In the genomic region with DNA sequence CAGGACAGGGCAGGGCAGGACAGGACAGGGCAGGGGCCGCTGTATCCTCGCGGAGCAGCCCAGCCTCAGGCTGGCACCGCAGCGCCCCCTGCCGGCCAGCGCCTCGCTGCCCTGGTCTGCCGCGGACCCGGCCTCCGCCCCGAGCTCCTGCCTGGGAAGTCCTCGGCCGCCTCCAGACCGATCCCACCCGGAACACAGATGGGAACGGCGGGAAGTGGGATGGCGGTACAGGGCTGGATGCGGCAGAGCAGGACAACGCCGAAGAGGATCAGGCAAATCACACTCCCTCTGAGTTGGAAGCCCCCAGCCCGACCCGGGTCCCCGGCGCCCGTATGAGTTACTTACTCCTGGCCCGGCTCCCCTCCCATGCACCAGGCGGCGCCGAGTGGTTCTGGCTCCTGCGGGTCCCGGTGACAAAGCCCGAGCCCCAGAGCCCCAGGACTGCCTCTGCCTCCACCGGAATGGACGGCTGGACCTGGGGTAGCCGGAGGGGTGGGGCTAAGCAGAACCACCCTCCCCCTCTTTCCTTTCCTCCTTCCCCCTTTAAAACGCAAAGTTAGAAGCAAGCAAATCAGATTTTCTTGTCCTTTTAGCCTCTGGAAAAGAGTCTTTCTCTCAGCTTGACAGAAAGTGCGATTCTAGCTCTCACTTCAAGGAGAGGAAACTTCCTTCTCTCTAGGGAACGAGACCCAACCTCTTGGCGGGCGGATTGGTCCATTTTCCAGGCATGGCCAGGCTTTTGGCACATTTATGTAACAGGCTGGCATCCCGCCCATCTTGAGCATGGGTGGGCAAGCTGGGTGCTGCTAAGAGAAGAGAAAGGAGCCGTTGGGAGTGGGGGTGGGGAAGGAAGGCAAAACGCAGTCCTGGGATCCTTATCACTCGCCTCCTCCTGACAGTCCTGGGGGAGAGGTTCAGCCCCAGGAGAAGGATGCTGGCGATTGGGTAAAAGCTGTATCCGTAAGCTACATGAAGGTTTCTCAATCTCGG, we compare ENCODE assay signal across 1 cellular context.
TF ChIP-seq lines count a peak whose summit lies in the region.

TP53I3 (minus strand) TSS at position 449 of the 990 bp plus-strand sequence. CDS start 508 bp downstream, outside the sequence.

TF ChIP-seq in HepG2, 621 proteins besides CTCF, POLR2A, EP300 and RAD21 (continued from another document and continues in another):
- TF ChIP-seq, protein P1, sequence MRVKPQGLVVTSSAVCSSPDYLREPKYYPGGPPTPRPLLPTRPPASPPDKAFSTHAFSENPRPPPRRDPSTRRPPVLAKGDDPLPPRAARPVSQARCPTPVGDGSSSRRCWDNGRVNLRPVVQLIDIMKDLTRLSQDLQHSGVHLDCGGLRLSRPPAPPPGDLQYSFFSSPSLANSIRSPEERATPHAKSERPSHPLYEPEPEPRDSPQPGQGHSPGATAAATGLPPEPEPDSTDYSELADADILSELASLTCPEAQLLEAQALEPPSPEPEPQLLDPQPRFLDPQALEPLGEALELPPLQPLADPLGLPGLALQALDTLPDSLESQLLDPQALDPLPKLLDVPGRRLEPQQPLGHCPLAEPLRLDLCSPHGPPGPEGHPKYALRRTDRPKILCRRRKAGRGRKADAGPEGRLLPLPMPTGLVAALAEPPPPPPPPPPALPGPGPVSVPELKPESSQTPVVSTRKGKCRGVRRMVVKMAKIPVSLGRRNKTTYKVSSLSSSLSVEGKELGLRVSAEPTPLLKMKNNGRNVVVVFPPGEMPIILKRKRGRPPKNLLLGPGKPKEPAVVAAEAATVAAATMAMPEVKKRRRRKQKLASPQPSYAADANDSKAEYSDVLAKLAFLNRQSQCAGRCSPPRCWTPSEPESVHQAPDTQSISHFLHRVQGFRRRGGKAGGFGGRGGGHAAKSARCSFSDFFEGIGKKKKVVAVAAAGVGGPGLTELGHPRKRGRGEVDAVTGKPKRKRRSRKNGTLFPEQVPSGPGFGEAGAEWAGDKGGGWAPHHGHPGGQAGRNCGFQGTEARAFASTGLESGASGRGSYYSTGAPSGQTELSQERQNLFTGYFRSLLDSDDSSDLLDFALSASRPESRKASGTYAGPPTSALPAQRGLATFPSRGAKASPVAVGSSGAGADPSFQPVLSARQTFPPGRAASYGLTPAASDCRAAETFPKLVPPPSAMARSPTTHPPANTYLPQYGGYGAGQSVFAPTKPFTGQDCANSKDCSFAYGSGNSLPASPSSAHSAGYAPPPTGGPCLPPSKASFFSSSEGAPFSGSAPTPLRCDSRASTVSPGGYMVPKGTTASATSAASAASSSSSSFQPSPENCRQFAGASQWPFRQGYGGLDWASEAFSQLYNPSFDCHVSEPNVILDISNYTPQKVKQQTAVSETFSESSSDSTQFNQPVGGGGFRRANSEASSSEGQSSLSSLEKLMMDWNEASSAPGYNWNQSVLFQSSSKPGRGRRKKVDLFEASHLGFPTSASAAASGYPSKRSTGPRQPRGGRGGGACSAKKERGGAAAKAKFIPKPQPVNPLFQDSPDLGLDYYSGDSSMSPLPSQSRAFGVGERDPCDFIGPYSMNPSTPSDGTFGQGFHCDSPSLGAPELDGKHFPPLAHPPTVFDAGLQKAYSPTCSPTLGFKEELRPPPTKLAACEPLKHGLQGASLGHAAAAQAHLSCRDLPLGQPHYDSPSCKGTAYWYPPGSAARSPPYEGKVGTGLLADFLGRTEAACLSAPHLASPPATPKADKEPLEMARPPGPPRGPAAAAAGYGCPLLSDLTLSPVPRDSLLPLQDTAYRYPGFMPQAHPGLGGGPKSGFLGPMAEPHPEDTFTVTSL (CRISPR knock-in tag; IDR thresholded peaks at IDR 0.05; ENCODE audit: borderline replicate concordance) = peak; percentile 41; the same call in 1 of the 2 replicates
- TF ChIP-seq, protein P2, sequence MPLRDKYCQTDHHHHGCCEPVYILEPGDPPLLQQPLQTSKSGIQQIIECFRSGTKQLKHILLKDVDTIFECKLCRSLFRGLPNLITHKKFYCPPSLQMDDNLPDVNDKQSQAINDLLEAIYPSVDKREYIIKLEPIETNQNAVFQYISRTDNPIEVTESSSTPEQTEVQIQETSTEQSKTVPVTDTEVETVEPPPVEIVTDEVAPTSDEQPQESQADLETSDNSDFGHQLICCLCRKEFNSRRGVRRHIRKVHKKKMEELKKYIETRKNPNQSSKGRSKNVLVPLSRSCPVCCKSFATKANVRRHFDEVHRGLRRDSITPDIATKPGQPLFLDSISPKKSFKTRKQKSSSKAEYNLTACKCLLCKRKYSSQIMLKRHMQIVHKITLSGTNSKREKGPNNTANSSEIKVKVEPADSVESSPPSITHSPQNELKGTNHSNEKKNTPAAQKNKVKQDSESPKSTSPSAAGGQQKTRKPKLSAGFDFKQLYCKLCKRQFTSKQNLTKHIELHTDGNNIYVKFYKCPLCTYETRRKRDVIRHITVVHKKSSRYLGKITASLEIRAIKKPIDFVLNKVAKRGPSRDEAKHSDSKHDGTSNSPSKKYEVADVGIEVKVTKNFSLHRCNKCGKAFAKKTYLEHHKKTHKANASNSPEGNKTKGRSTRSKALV (CRISPR knock-in tag; IDR thresholded peaks at IDR 0.05) = no peak; the same call in 1 of the 2 replicates
- TF ChIP-seq NR1H2 (CRISPR knock-in tag; IDR thresholded peaks at IDR 0.05; ENCODE audit: borderline replicate concordance, low read depth) (peak; percentile 93), ZNF558 (CRISPR knock-in tag; IDR thresholded peaks at IDR 0.05; ENCODE audit: borderline replicate concordance) (peak; percentile 92; the same call in 1 of the 2 replicates), ZNF121 (CRISPR knock-in tag; IDR thresholded peaks at IDR 0.05) (peak; percentile 73; the same call in 1 of the 2 replicates), HNRNPLL (IDR thresholded peaks at IDR 0.05; ENCODE audit: low read depth, low read length, poor library complexity, severe bottlenecking) (peak; percentile 72), TOPORS (CRISPR knock-in tag; IDR thresholded peaks at IDR 0.05) (peak; percentile 96), DMTF1 (CRISPR knock-in tag; IDR thresholded peaks at IDR 0.05) (no peak), ZNF570 (CRISPR knock-in tag; IDR thresholded peaks at IDR 0.05; ENCODE audit: borderline replicate concordance) (no peak), RELA (CRISPR knock-in tag; IDR thresholded peaks at IDR 0.05) (no peak), SIN3B (IDR thresholded peaks at IDR 0.05; ENCODE audit: low read length) (0 out of 2 replicates have a peak, but pooled peaks have one; percentile 31), ZBTB40 (IDR thresholded peaks at IDR 0.05) (no peak), ZBTB40 (CRISPR knock-in tag; IDR thresholded peaks at IDR 0.05) (peak; percentile 77; the same call in 1 of the 2 replicates), ZNF296 (CRISPR knock-in tag; conservative IDR thresholded peaks at IDR 0.05) (peak; percentile 42; the same call in 1 of the 2 replicates), ZNF839 (CRISPR knock-in tag; IDR thresholded peaks at IDR 0.05; ENCODE audit: borderline replicate concordance) (peak; percentile 86; the same call in 1 of the 2 replicates), KAT8 (CRISPR knock-in tag; IDR thresholded peaks at IDR 0.05) (peak; percentile 64; the same call in 1 of the 2 replicates)
- TF ChIP-seq, protein P3, sequence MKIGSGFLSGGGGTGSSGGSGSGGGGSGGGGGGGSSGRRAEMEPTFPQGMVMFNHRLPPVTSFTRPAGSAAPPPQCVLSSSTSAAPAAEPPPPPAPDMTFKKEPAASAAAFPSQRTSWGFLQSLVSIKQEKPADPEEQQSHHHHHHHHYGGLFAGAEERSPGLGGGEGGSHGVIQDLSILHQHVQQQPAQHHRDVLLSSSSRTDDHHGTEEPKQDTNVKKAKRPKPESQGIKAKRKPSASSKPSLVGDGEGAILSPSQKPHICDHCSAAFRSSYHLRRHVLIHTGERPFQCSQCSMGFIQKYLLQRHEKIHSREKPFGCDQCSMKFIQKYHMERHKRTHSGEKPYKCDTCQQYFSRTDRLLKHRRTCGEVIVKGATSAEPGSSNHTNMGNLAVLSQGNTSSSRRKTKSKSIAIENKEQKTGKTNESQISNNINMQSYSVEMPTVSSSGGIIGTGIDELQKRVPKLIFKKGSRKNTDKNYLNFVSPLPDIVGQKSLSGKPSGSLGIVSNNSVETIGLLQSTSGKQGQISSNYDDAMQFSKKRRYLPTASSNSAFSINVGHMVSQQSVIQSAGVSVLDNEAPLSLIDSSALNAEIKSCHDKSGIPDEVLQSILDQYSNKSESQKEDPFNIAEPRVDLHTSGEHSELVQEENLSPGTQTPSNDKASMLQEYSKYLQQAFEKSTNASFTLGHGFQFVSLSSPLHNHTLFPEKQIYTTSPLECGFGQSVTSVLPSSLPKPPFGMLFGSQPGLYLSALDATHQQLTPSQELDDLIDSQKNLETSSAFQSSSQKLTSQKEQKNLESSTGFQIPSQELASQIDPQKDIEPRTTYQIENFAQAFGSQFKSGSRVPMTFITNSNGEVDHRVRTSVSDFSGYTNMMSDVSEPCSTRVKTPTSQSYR (CRISPR knock-in tag; IDR thresholded peaks at IDR 0.05; ENCODE audit: borderline replicate concordance) = no peak; the same call in 1 of the 2 replicates
